ENCODE assay signal across 7 cellular contexts in genomic region chr7:155533827-155534690, GRCh38. TPM values are rescaled to one million over a fixed set of nuclear protein-coding genes. Genes with fewer than 3 reads are reported as not detected.
DNase-seq lines count a peak whose midpoint lies in the region; FAIRE-seq and TF ChIP-seq lines count a peak whose summit lies in the region.

No MANE protein-coding gene starts in this region.

- H3K9me3 ChIP-seq in HUES48 (ENCODE audit: control insufficient read depth, insufficient read depth, low read length) (no peaks in the 10 kb centered on the region), WERI-Rb-1 (ENCODE audit: severe bottlenecking) (no peaks in the 10 kb centered on the region)

- H3K27me3 ChIP-seq in HUES48 (ENCODE audit: control insufficient read depth, insufficient read depth, low read length) (peaks cover 85% of the 10 kb centered on the region), WERI-Rb-1 (ENCODE audit: insufficient read depth, low read depth, severe bottlenecking) (peaks cover 42% of the 10 kb centered on the region)

- TF ChIP-seq CTCF in WERI-Rb-1 (IDR thresholded peaks at IDR 0.05; ENCODE audit: low read depth, low read length) (peak; percentile 90), fibroblast of villous mesenchyme (IDR thresholded peaks at IDR 0.05; ENCODE audit: insufficient read depth, low read depth, low read length) (peak; percentile 52)

- peak; percentile 74 for DNase-seq in GM12891 (ENCODE audit: insufficient read length, low spot score)
- DNase-seq in WERI-Rb-1 = peak; percentile 89
- peak; percentile 11 for DNase-seq in fibroblast of villous mesenchyme (ENCODE audit: low read depth)
- DNase-seq in retina = peak; percentile 82
- DNase-seq in hippocampal formation (lab: John Stamatoyannopoulos, UW) = no peak
- DNase-seq in T-helper 9 cell = no peak

- FAIRE-seq in GM12891 (lab: Jason Lieb, UNC) = peak; percentile 56

- TF ChIP-seq POLR2A in GM12891 (IDR thresholded peaks at IDR 0.05; ENCODE audit: low read depth, low read length) = no peak

- H3K4me3 ChIP-seq in HUES48 (ENCODE audit: low read depth, low read length) (peak overlapping the region; percentile 59), WERI-Rb-1 (ENCODE audit: low read depth, low read length) (peak overlapping the region; percentile 49), fibroblast of villous mesenchyme (ENCODE audit: low read depth, low read length) (no peak overlapping the region)

- H3K9ac ChIP-seq in HUES48 (ENCODE audit: low read depth, low read length) = no peak overlapping the region

- H3K27ac ChIP-seq in HUES48 (ENCODE audit: low read depth, low read length) = no peak overlapping the region
- H3K27ac ChIP-seq in WERI-Rb-1 = no peak overlapping the region

- peaks cover 13% of the 10 kb centered on the region; the same call in 1 of the 2 replicates for H3K4me1 ChIP-seq in HUES48 (ENCODE audit: control insufficient read depth, insufficient read depth, low read length)

- H3K36me3 ChIP-seq in HUES48 (ENCODE audit: control insufficient read depth, insufficient read depth, low read length) (no peaks in the 10 kb centered on the region), WERI-Rb-1 (no peaks in the 10 kb centered on the region)

TF ChIP-seq in GM12891, 5 proteins besides CTCF, POLR2A, EP300 and RAD21:
- no peak for TF ChIP-seq SPI1 (IDR thresholded peaks at IDR 0.05; ENCODE audit: low read depth, low read length)
- TF ChIP-seq PAX5 (IDR thresholded peaks at IDR 0.05; ENCODE audit: insufficient read depth, low read length, severe bottlenecking) = no peak
- no peak for TF ChIP-seq POLR2AphosphoS5 (IDR thresholded peaks at IDR 0.05; ENCODE audit: low read depth, low read length)
- no peak for TF ChIP-seq POU2F2 (IDR thresholded peaks at IDR 0.05; ENCODE audit: low read depth, low read length)
- TF ChIP-seq TAF1 (IDR thresholded peaks at IDR 0.05; ENCODE audit: low read depth, low read length) = no peak

RNA-seq across cellular contexts. Expression of gene CNPY1, which starts 12.3 kb away (rescaled TPM):
- not detected for polyA plus RNA-seq in GM12891 (2012; ENCODE audit: low read depth, missing spikeins)
- not detected in 2 replicates for total RNA-seq in fibroblast of villous mesenchyme

Comparison
In these comparisons a context has a peak if more than half of its experiments do, and no peak if none do; other contexts are left out.
1. DNase-seq: peak in GM12891 (single experiment), WERI-Rb-1 (single experiment), fibroblast of villous mesenchyme (single experiment) and retina (single experiment); none in hippocampal formation (0 of 2) and T-helper 9 cell (single experiment).